ENCODE assay signal across 9 cellular contexts in genomic region chr6:147397306-147397705, GRCh38.
"Had no signal": no experiment of that assay in that cellular context is flagged by ENCODE, and none has a peak within 500 bp of the region (broad histone marks: within the 10 kb centered on the region; RNA-seq: fewer than 3 reads in every experiment).

No MANE protein-coding gene starts in this region.

- H3K27ac Mint-ChIP-seq: HFFc6 had no signal

- H2AFZ ChIP-seq: GM23248 had no signal

- H3K9ac ChIP-seq: GM23248 had no signal

- ATAC-seq: HCT116 had no signal

- H3K4me3 Mint-ChIP-seq: HFFc6 had no signal

- H3K9me3 ChIP-seq: HAP-1 had no signal

- H3K27ac ChIP-seq: GM23248, HL-60 had no signal

- H3K4me3 ChIP-seq: GM23248, HAP-1 had no signal

- DNase-seq: GM23248, GOT3, H7, HFFc6, IMR-90, KBM-7 had no signal

- H3K36me3 ChIP-seq: HAP-1 had no signal
